ENCODE assay signal across 13 cellular contexts in genomic region chr4:28287837-28288236, GRCh38.
A peak's percentile ranks its signal among the peaks of the same experiment; 100 is the strongest.
DNase-seq lines count a peak whose midpoint lies in the region; ATAC-seq and TF ChIP-seq lines count a peak whose summit lies in the region.
"Had no signal": no experiment of that assay in that cellular context is flagged by ENCODE, and none has a peak within 500 bp of the region (broad histone marks: within the 10 kb centered on the region; RNA-seq: fewer than 3 reads in every experiment).

No MANE protein-coding gene starts in this region.

- peak overlapping the region; percentile 74 for H3K27ac Mint-ChIP-seq in osteocyte (ENCODE audit: unreplicated experiment)
- H3K27ac Mint-ChIP-seq: activated T-cell treated with anti-CD3 and anti-CD28 coated beads, Interleukin-2, amount 50 U/mL, for 24 hours; stimulated activated memory B cell treated with anti-CD40 and anti-IgM and Interleukin-4, amounts not matched to agents 10 μg/mL and 1 μg/mL and 100 μg/mL, for 72 hours had no signal

- H3K4me2 ChIP-seq in fibroblast of lung (ENCODE audit: extremely low read depth, insufficient read depth, low read length): no peak overlapping the region

- H3K36me3 Mint-ChIP-seq in osteocyte (ENCODE audit: unreplicated experiment): peaks cover 15% of the 10 kb centered on the region
- H3K36me3 Mint-ChIP-seq: stimulated activated memory B cell treated with anti-CD40 and anti-IgM and Interleukin-4, amounts not matched to agents 10 μg/mL and 1 μg/mL and 100 μg/mL, for 72 hours had no signal

- H3K27me3 ChIP-seq in SJCRH30 (no peaks in the 10 kb centered on the region), fibroblast of lung (ENCODE audit: control insufficient read depth, insufficient read depth, low read length) (no peaks in the 10 kb centered on the region)

- H3K9ac ChIP-seq in fibroblast of lung (ENCODE audit: insufficient read depth, low read length): no peak overlapping the region

- TF ChIP-seq CTCF in fibroblast of lung (conservative IDR thresholded peaks at IDR 0.05 in 1 of 2, IDR thresholded peaks at IDR 0.05 in 1 of 2; ENCODE audit: low read depth in 1 of 2, low read length in 2 of 2): no peak
- TF ChIP-seq CTCF in osteocyte (IDR thresholded peaks at IDR 0.05): no peak

- no peaks in the 10 kb centered on the region for H3K79me2 ChIP-seq in fibroblast of lung (ENCODE audit: control insufficient read depth, insufficient read depth, low read length)

- H3K27ac ChIP-seq in SJCRH30 (peak overlapping the region; percentile 70), fibroblast of lung (ENCODE audit: insufficient read depth, low read length) (peak overlapping the region; percentile 40)
- H3K27ac ChIP-seq: coronary artery had no signal

- ATAC-seq in GM18498 (IDR thresholded peaks at IDR 0.05; ENCODE audit: unreplicated experiment) (no peak), esophagus mucosa (no peak)
- ATAC-seq: left colon; stimulated activated memory B cell treated with anti-CD40 and anti-IgM and Interleukin-4, amounts not matched to agents 10 μg/mL and 1 μg/mL and 100 μg/mL, for 72 hours had no signal

- no peaks in the 10 kb centered on the region for H4K20me1 ChIP-seq in fibroblast of lung (ENCODE audit: control insufficient read depth, extremely low read depth, insufficient read depth, low read length)

- H3K9me3 ChIP-seq in SJCRH30 (replicated peaks) (no peaks in the 10 kb centered on the region; the same call in 1 of the 2 replicates), fibroblast of lung (ENCODE audit: control insufficient read depth, insufficient read depth, low read depth, low read length) (no peaks in the 10 kb centered on the region)

- H3K4me1 Mint-ChIP-seq in osteocyte (ENCODE audit: unreplicated experiment): peaks cover 24% of the 10 kb centered on the region
- H3K4me1 Mint-ChIP-seq: stimulated activated memory B cell treated with anti-CD40 and anti-IgM and Interleukin-4, amounts not matched to agents 10 μg/mL and 1 μg/mL and 100 μg/mL, for 72 hours had no signal

- H3K27me3 Mint-ChIP-seq in osteocyte (ENCODE audit: unreplicated experiment): no peaks in the 10 kb centered on the region
- H3K27me3 Mint-ChIP-seq: activated T-cell treated with anti-CD3 and anti-CD28 coated beads, Interleukin-2, amount 50 U/mL, for 24 hours; stimulated activated memory B cell treated with anti-CD40 and anti-IgM and Interleukin-4, amounts not matched to agents 10 μg/mL and 1 μg/mL and 100 μg/mL, for 72 hours had no signal

- no peak overlapping the region for H3K4me3 ChIP-seq in SJCRH30
- no peak overlapping the region for H3K4me3 ChIP-seq in fibroblast of lung (replicated peaks in 1 of 4; ENCODE audit: control extremely low read depth in 1 of 4, insufficient read depth in 1 of 4, low read depth in 3 of 4, low read length in 4 of 4)
- H3K4me3 ChIP-seq: coronary artery had no signal

- H3K9me3 Mint-ChIP-seq in osteocyte (ENCODE audit: unreplicated experiment): peaks cover 25% of the 10 kb centered on the region

- H3K36me3 ChIP-seq in SJCRH30 (no peaks in the 10 kb centered on the region), fibroblast of lung (ENCODE audit: control insufficient read depth, insufficient read depth, low read length) (no peaks in the 10 kb centered on the region)

- DNase-seq in ELR (ENCODE audit: low read depth) (peak; percentile 96), SJCRH30 (peak; percentile 60 to 72), fibroblast of lung (ENCODE audit: low read depth in 2 of 2) (peak; percentile 83 to 95), osteocyte (ENCODE audit: extremely low spot score, unreplicated experiment) (no peak), cerebellum (ENCODE audit: low spot score) (no peak), cortex of kidney (lab: John Stamatoyannopoulos, UW) (no peak)
- DNase-seq: activated T-cell treated with anti-CD3 and anti-CD28 coated beads, Interleukin-2, amount 50 U/mL, for 24 hours; DND-41; left colon had no signal

- no peak overlapping the region for H2AFZ ChIP-seq in fibroblast of lung (ENCODE audit: low read length)

- peaks cover 23% of the 10 kb centered on the region for H3K4me1 ChIP-seq in SJCRH30
- peaks cover 4% of the 10 kb centered on the region for H3K4me1 ChIP-seq in fibroblast of lung (ENCODE audit: control insufficient read depth, extremely low read depth, insufficient read depth, low read length)

- no peak overlapping the region for H3K4me3 Mint-ChIP-seq in osteocyte (ENCODE audit: unreplicated experiment)
- H3K4me3 Mint-ChIP-seq: activated T-cell treated with anti-CD3 and anti-CD28 coated beads, Interleukin-2, amount 50 U/mL, for 24 hours; stimulated activated memory B cell treated with anti-CD40 and anti-IgM and Interleukin-4, amounts not matched to agents 10 μg/mL and 1 μg/mL and 100 μg/mL, for 72 hours had no signal

Comparison
In these comparisons a context has a peak if more than half of its experiments do, and no peak if none do; other contexts are left out.
1. DNase-seq: peak in ELR (single experiment), SJCRH30 (2 of 2) and fibroblast of lung (2 of 2); none in osteocyte (single experiment), cerebellum (single experiment) and cortex of kidney (single experiment).